Comparison of ENCODE assay signal across 1 cellular context in genomic region chr3:40308725-40309438, GRCh38.
TF ChIP-seq lines count a peak whose summit lies in the region.

No MANE protein-coding gene starts in this region.

TF ChIP-seq in HepG2, 621 proteins besides CTCF, POLR2A, EP300 and RAD21 (continued from another document):
- TF ChIP-seq FOXP4 (CRISPR knock-in tag; IDR thresholded peaks at IDR 0.05): no peak
- no peak for TF ChIP-seq ZBTB49 (CRISPR knock-in tag; IDR thresholded peaks at IDR 0.05; ENCODE audit: borderline replicate concordance)
- no peak; the same call in 1 of the 2 replicates for TF ChIP-seq PAXIP1 (CRISPR knock-in tag; conservative IDR thresholded peaks at IDR 0.05)
- TF ChIP-seq CREB3 (CRISPR knock-in tag; IDR thresholded peaks at IDR 0.05): no peak
